Comparison of ENCODE assay signal across 2 cellular contexts in the genomic region with DNA sequence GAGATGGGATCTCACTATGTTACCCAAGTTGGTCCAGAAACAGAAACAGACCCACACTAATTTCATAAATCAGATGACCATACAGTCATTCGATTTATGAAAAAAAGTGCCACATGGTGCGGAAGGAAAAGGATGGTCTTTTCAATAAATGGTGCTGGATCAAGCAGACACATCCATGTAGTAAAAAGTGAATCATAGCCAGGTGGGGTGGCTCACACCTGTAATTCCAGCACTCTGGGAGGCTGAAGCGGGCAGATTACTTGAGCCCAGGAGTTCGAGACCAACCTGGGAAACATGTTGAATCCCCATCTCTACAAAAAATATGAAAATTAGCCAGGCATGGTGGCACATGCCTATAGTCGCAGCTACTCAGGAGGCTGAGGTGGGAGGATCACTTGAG. TPM values are rescaled to one million over a fixed set of nuclear protein-coding genes. Genes with fewer than 3 reads are reported as not detected.
"Had no signal": no experiment of that assay in that cellular context is flagged by ENCODE, and none has a peak within 500 bp of the region (broad histone marks: within the 10 kb centered on the region; RNA-seq: fewer than 3 reads in every experiment).

No MANE protein-coding gene starts in this region.

RNA-seq across cellular contexts. Expression of gene RNU1-3, which starts 56.2 kb away (rescaled TPM):
- total RNA-seq: M059J had no signal
- polyA plus RNA-seq: IMR-90 had no signal
